20 cellular contexts compared by ENCODE assay signal in genomic region chr7:103689262-103689661, GRCh38.
A peak's percentile ranks its signal among the peaks of the same experiment; 100 is the strongest.
DNase-seq lines count a peak whose midpoint lies in the region; TF ChIP-seq lines count a peak whose summit lies in the region.
"Had no signal": no experiment of that assay in that cellular context is flagged by ENCODE, and none has a peak within 500 bp of the region (broad histone marks: within the 10 kb centered on the region; RNA-seq: fewer than 3 reads in every experiment).

No MANE protein-coding gene starts in this region.

- H3K4me1 ChIP-seq in adipocyte (ENCODE audit: control insufficient read depth, insufficient read depth, low read length) = peaks cover 5% of the 10 kb centered on the region
- H3K4me1 ChIP-seq: BLaER1 treated with 17β-estradiol and CSF1 and Interleukin-3, amounts not matched to agents 10 nM and 100 nM; neural progenitor cell; prostate gland had no signal

- POLR2A ChIA-PET in RWPE1 (lab: Yijun Ruan, JAX; ENCODE audit: low non-redundant PET) = no interaction called here

- no peaks in the 10 kb centered on the region for H3K9me3 Mint-ChIP-seq in T-helper 2 cell treated with Interferon-gamma antibody and Interleukin-4, amounts not matched to agents 5 μg/mL and 100 μg/mL, for 36 hours
- H3K9me3 Mint-ChIP-seq: activated naive CD4-positive, alpha-beta T cell treated with anti-CD3 and anti-CD28 coated beads, Interleukin-2, amount 50 U/mL, for 24 hours; neural progenitor cell had no signal

- peak; percentile 9 for DNase-seq in NCI-H82 (lab: John Stamatoyannopoulos, UW)
- no peak for DNase-seq in NCI-H82 treated with DMSO at 0.1 percent for 48 hours (lab: John Stamatoyannopoulos, UW; ENCODE audit: unreplicated experiment)
- peak; percentile 48 for DNase-seq in NCI-H345 (lab: John Stamatoyannopoulos, UW)
- no peak for DNase-seq in adipocyte (ENCODE audit: low read depth)
- DNase-seq in effector CD4-positive, alpha-beta T cell = no peak
- no peak for DNase-seq in activated CD8-positive, alpha-beta memory T cell treated with anti-CD3 and anti-CD28 coated beads, Interleukin-2, amount 50 U/mL, for 4 hours
- no peak for DNase-seq in T-helper 2 cell treated with Interferon-gamma antibody and Interleukin-4, amounts not matched to agents 5 μg/mL and 100 μg/mL, for 36 hours (ENCODE audit: low spot score)
- DNase-seq in RWPE1 (ENCODE audit: low spot score) = no peak
- DNase-seq: ACHN; activated CD4-positive, alpha-beta T cell treated with anti-CD3 and anti-CD28 coated beads for 48 hours; activated T-cell treated with anti-CD3 and anti-CD28 coated beads, Interleukin-2, amount 50 U/mL, for 72 hours; effector memory CD4-positive, alpha-beta T cell; NCI-H1694 treated with DMSO at 0.1 percent for 48 hours; NCI-H524 treated with DMSO at 0.1 percent for 48 hours; stimulated activated CD4-positive, alpha-beta T cell treated with anti-CD3 and anti-CD28 coated beads, Interleukin-1b, Interleukin-23, amount 100 ng/mL, for 48 hours had no signal

- CTCF ChIA-PET in RWPE1 (lab: Yijun Ruan, JAX) = no interaction called here

- H3K27me3 ChIP-seq in adipocyte (replicated peaks; ENCODE audit: control insufficient read depth, insufficient read depth, low read length) = no peaks in the 10 kb centered on the region
- H3K27me3 ChIP-seq: BLaER1 treated with 17β-estradiol and CSF1 and Interleukin-3, amounts not matched to agents 10 nM and 100 nM; neural progenitor cell had no signal

- H3K9ac ChIP-seq in adipocyte (ENCODE audit: low read length) = no peak overlapping the region
- H3K9ac ChIP-seq: BLaER1 treated with 17β-estradiol and CSF1 and Interleukin-3, amounts not matched to agents 10 nM and 100 nM; neural progenitor cell had no signal

- no peak overlapping the region for H3K27ac Mint-ChIP-seq in T-helper 2 cell treated with Interferon-gamma antibody and Interleukin-4, amounts not matched to agents 5 μg/mL and 100 μg/mL, for 36 hours
- H3K27ac Mint-ChIP-seq: activated naive CD4-positive, alpha-beta T cell treated with anti-CD3 and anti-CD28 coated beads, Interleukin-2, amount 50 U/mL, for 24 hours; activated T-cell treated with anti-CD3 and anti-CD28 coated beads, Interleukin-2, amount 50 U/mL, for 72 hours had no signal

- H3K36me3 ChIP-seq in adipocyte (ENCODE audit: control insufficient read depth, insufficient read depth, low read length, severe bottlenecking) = no peaks in the 10 kb centered on the region
- H3K36me3 ChIP-seq: BLaER1 treated with 17β-estradiol and CSF1 and Interleukin-3, amounts not matched to agents 10 nM and 100 nM; neural progenitor cell; prostate gland had no signal

- no peak for TF ChIP-seq CTCF in RWPE1 (conservative IDR thresholded peaks at IDR 0.05; ENCODE audit: low read depth)

- no peaks in the 10 kb centered on the region for H3K36me3 Mint-ChIP-seq in T-helper 2 cell treated with Interferon-gamma antibody and Interleukin-4, amounts not matched to agents 5 μg/mL and 100 μg/mL, for 36 hours (ENCODE audit: low read depth)
- H3K36me3 Mint-ChIP-seq: activated naive CD4-positive, alpha-beta T cell treated with anti-CD3 and anti-CD28 coated beads, Interleukin-2, amount 50 U/mL, for 24 hours; neural progenitor cell had no signal

- H3K9me3 ChIP-seq in adipocyte (ENCODE audit: control insufficient read depth, low read length) = no peaks in the 10 kb centered on the region
- H3K9me3 ChIP-seq: BLaER1 treated with 17β-estradiol and CSF1 and Interleukin-3, amounts not matched to agents 10 nM and 100 nM; prostate gland had no signal

- peak overlapping the region; percentile 24 for H3K4me3 ChIP-seq in adipocyte (ENCODE audit: low read length)
- H3K4me3 ChIP-seq: BLaER1 treated with 17β-estradiol and CSF1 and Interleukin-3, amounts not matched to agents 10 nM and 100 nM; neural progenitor cell; prostate gland had no signal

- H3K4me1 Mint-ChIP-seq in T-helper 2 cell treated with Interferon-gamma antibody and Interleukin-4, amounts not matched to agents 5 μg/mL and 100 μg/mL, for 36 hours (ENCODE audit: low read depth) = no peaks in the 10 kb centered on the region
- H3K4me1 Mint-ChIP-seq: activated naive CD4-positive, alpha-beta T cell treated with anti-CD3 and anti-CD28 coated beads, Interleukin-2, amount 50 U/mL, for 24 hours had no signal

- no peaks in the 10 kb centered on the region for H3K27me3 Mint-ChIP-seq in T-helper 2 cell treated with Interferon-gamma antibody and Interleukin-4, amounts not matched to agents 5 μg/mL and 100 μg/mL, for 36 hours (ENCODE audit: low read depth)

- H3K4me3 Mint-ChIP-seq in T-helper 2 cell treated with Interferon-gamma antibody and Interleukin-4, amounts not matched to agents 5 μg/mL and 100 μg/mL, for 36 hours = no peak overlapping the region
- H3K4me3 Mint-ChIP-seq: activated naive CD4-positive, alpha-beta T cell treated with anti-CD3 and anti-CD28 coated beads, Interleukin-2, amount 50 U/mL, for 24 hours; activated T-cell treated with anti-CD3 and anti-CD28 coated beads, Interleukin-2, amount 50 U/mL, for 72 hours; neural progenitor cell had no signal

- no peak overlapping the region for H3K27ac ChIP-seq in RWPE1
- H3K27ac ChIP-seq: BLaER1 treated with 17β-estradiol and CSF1 and Interleukin-3, amounts not matched to agents 10 nM and 100 nM; HL-60; neural progenitor cell; prostate gland had no signal

Comparison
In these comparisons a context has a peak if more than half of its experiments do, and no peak if none do; other contexts are left out.
1. DNase-seq: peak in NCI-H82 (single experiment) and NCI-H345 (single experiment); none in NCI-H82 treated with DMSO at 0.1 percent for 48 hours (single experiment), adipocyte (single experiment), effector CD4-positive, alpha-beta T cell (single experiment), activated CD8-positive, alpha-beta memory T cell treated with anti-CD3 and anti-CD28 coated beads, Interleukin-2, amount 50 U/mL, for 4 hours (single experiment), T-helper 2 cell treated with Interferon-gamma antibody and Interleukin-4, amounts not matched to agents 5 μg/mL and 100 μg/mL, for 36 hours (single experiment) and RWPE1 (single experiment).